Comparison of ENCODE assay signal across 8 cellular contexts in genomic region chr7:128783143-128783799, GRCh38. TPM values are rescaled to one million over a fixed set of nuclear protein-coding genes. Genes with fewer than 3 reads are reported as not detected.
DNase-seq lines count a peak whose midpoint lies in the region; TF ChIP-seq lines count a peak whose summit lies in the region.

No MANE protein-coding gene starts in this region.

- H3K9me3 ChIP-seq in iPS-18a (ENCODE audit: control insufficient read depth, low read depth, low read length), result no peaks in the 10 kb centered on the region

- in situ Hi-C loops in astrocyte of the cerebellum (cut with HindIII; ENCODE audit: low sequenced_read_pairs), result no loop called here

- H3K27ac ChIP-seq in iPS-18a (ENCODE audit: low read length), result no peak overlapping the region

- H3K4me1 Mint-ChIP-seq in CD14-positive monocyte, result peaks cover 2% of the 10 kb centered on the region

- no peaks in the 10 kb centered on the region for H3K36me3 ChIP-seq in iPS-18a (ENCODE audit: control insufficient read depth, low read depth, low read length)

- H3K9me3 Mint-ChIP-seq in CD14-positive monocyte, result peaks cover 3 to 10% (median 4%) of the 10 kb centered on the region in 7 donors

- no peaks in the 10 kb centered on the region for H3K36me3 Mint-ChIP-seq in CD14-positive monocyte

- TF ChIP-seq CTCF in astrocyte of the cerebellum (IDR thresholded peaks at IDR 0.05; ENCODE audit: low read depth, low read length, missing control alignments), result no peak
- no peak for TF ChIP-seq CTCF in CD14-positive monocyte (IDR thresholded peaks at IDR 0.05)

- no peak overlapping the region for H3K4me3 Mint-ChIP-seq in CD14-positive monocyte

- peaks cover 6% of the 10 kb centered on the region for H3K4me1 ChIP-seq in iPS-18a (ENCODE audit: control insufficient read depth, low read depth, low read length)

- no peaks in the 10 kb centered on the region for H3K27me3 ChIP-seq in iPS-18a (ENCODE audit: control insufficient read depth, insufficient read depth, low read length)

- H3K4me3 ChIP-seq in astrocyte of the cerebellum (ENCODE audit: low read depth, low read length) (no peak overlapping the region), iPS-18a (ENCODE audit: low read length) (peak overlapping the region; percentile 68)

- intact Hi-C loops in CD14-positive monocyte (cut with micrococcal nuclease), result no loop called here

- no peak overlapping the region for H3K27ac Mint-ChIP-seq in CD14-positive monocyte

- H3K27me3 Mint-ChIP-seq in CD14-positive monocyte (ENCODE audit: low read depth in 3 of 3), result peaks cover 5 to 16% (median 7%) of the 10 kb centered on the region in 3 donors

- DNase-seq in activated T-cell treated with anti-CD3 and anti-CD28 coated beads for 48 hours (ENCODE audit: low read depth) (peak; percentile 10), activated T-cell treated with anti-CD3 and anti-CD28 coated beads for 4 hours (no peak), astrocyte of the cerebellum (ENCODE audit: low read depth) (peak; percentile 43), stromal cell of bone marrow (ENCODE audit: low read depth) (peak; percentile 66), NCI-H345 treated with DMSO at 0.1 percent for 48 hours (lab: John Stamatoyannopoulos, UW; ENCODE audit: unreplicated experiment) (no peak), HuH-7.5 (ENCODE audit: low spot score) (no peak), CD14-positive monocyte (ENCODE audit: low spot score) (no peak)

- H3K9ac ChIP-seq in iPS-18a (ENCODE audit: low read length), result peak overlapping the region; percentile 16

RNA-seq across cellular contexts. Expression of gene OPN1SW, which starts 7.7 kb away (rescaled TPM):
- polyA plus RNA-seq in CD14-positive monocyte, result not detected

RNA-seq across cellular contexts. Expression of gene CCDC136, which starts 8.5 kb away (rescaled TPM):
- under 1 TPM in 1 of 2 donors, not detected in 1; 0.26 TPM for polyA plus RNA-seq in CD14-positive monocyte

RNA-seq across cellular contexts. Expression of gene CALU, which starts 44.1 kb away (rescaled TPM):
- polyA plus RNA-seq in CD14-positive monocyte, result 10 to 100 TPM; 33.2 to 44.0 TPM

RNA-seq across cellular contexts. Expression of gene FLNC, which starts 46.9 kb away (rescaled TPM):
- polyA plus RNA-seq in CD14-positive monocyte, result not detected

Comparison
In these comparisons a context has a peak if more than half of its experiments do, and no peak if none do; other contexts are left out.
1. DNase-seq: peak in activated T-cell treated with anti-CD3 and anti-CD28 coated beads for 48 hours (single experiment), astrocyte of the cerebellum (single experiment) and stromal cell of bone marrow (single experiment); none in activated T-cell treated with anti-CD3 and anti-CD28 coated beads for 4 hours (single experiment), NCI-H345 treated with DMSO at 0.1 percent for 48 hours (single experiment), HuH-7.5 (single experiment) and CD14-positive monocyte (single experiment).